In genomic region chr7:47326808-47327207, GRCh38 we compare ENCODE assay signal across 9 cellular contexts.
A peak's percentile ranks its signal among the peaks of the same experiment; 100 is the strongest.
DNase-seq lines count a peak whose midpoint lies in the region; ATAC-seq and TF ChIP-seq lines count a peak whose summit lies in the region.
"Had no signal": no experiment of that assay in that cellular context is flagged by ENCODE, and none has a peak within 500 bp of the region (broad histone marks: within the 10 kb centered on the region; RNA-seq: fewer than 3 reads in every experiment).

No MANE protein-coding gene starts in this region.

- in situ Hi-C loops in IMR-90 (cut with MboI; ENCODE audit: low sequenced_read_pairs), result no loop called here

- no peak overlapping the region; the same call in 1 of the 2 replicates for H4K91ac ChIP-seq in IMR-90 (ENCODE audit: insufficient read depth, low read depth, low read length)

- peaks cover 14% of the 10 kb centered on the region for H3K36me3 ChIP-seq in IMR-90 (ENCODE audit: control insufficient read depth, insufficient read depth, low read length)
- H3K36me3 ChIP-seq in esophagus muscularis mucosa, result peaks cover 0 to 4% (median 0%) of the 10 kb centered on the region in 4 donors
- H3K36me3 ChIP-seq in lung (ENCODE audit: control insufficient read depth in 2 of 2, insufficient read depth in 2 of 2, low read length in 2 of 2), result peaks cover 0 to 7% of the 10 kb centered on the region in 2 donors
- H3K36me3 ChIP-seq in stomach, result peaks cover 4 to 27% (median 19%) of the 10 kb centered on the region in 4 donors

- H2AK5ac ChIP-seq in IMR-90 (ENCODE audit: low read depth, low read length), result 0 out of 2 replicates have a peak overlapping the region, but pooled peaks have one; percentile 54

- H3K4me1 ChIP-seq in IMR-90 (ENCODE audit: control insufficient read depth, insufficient read depth, low read length) (peaks cover 39% of the 10 kb centered on the region), esophagus muscularis mucosa (peaks cover 35 to 43% (median 41%) of the 10 kb centered on the region in 4 donors), lung (ENCODE audit: control insufficient read depth in 2 of 2, insufficient read depth in 2 of 2, low read length in 2 of 2) (peaks cover 0 to 26% of the 10 kb centered on the region in 2 donors), stomach (peaks cover 39 to 60% (median 46%) of the 10 kb centered on the region in 4 donors)

- TF ChIP-seq RAD21 in IMR-90 (IDR thresholded peaks at IDR 0.05; ENCODE audit: low read length), result no peak

- BruUV-seq in IMR-90 (replicated peaks; lab: Mats Ljungman, UMichigan), result no TSS peak

- H4K20me1 ChIP-seq in IMR-90 (ENCODE audit: insufficient read depth, low read length), result peaks cover 38% of the 10 kb centered on the region

- TF ChIP-seq EP300 in esophagus muscularis mucosa (IDR thresholded peaks at IDR 0.05), result no peak
- no peak for TF ChIP-seq EP300 in stomach (IDR thresholded peaks at IDR 0.05)

- H2BK120ac ChIP-seq in IMR-90 (ENCODE audit: low read depth, low read length), result peak overlapping the region; percentile 91

- H2AK9ac ChIP-seq in IMR-90 (replicated peaks; ENCODE audit: low read depth, low read length, poor library complexity), result peak overlapping the region; percentile 56

- peak overlapping the region; percentile 94 for H3K4ac ChIP-seq in IMR-90 (ENCODE audit: low read depth, low read length)

- H3K4me2 ChIP-seq in IMR-90 (ENCODE audit: low read depth, low read length), result peak overlapping the region; percentile 70

- peak overlapping the region; percentile 66 for H2AFZ ChIP-seq in IMR-90 (replicated peaks; ENCODE audit: low read length, poor library complexity)

- peak overlapping the region; percentile 68; the same call in 1 of the 2 replicates for H3K9ac ChIP-seq in IMR-90 (ENCODE audit: low read depth, low read length)

- no peak for TF ChIP-seq POLR2A in IMR-90 (IDR thresholded peaks at IDR 0.05; ENCODE audit: low read depth, low read length)
- TF ChIP-seq POLR2A in esophagus muscularis mucosa (IDR thresholded peaks at IDR 0.05; ENCODE audit: low read depth), result no peak
- no peak for TF ChIP-seq POLR2A in stomach (IDR thresholded peaks at IDR 0.05)

- H3K23ac ChIP-seq in IMR-90 (ENCODE audit: low read depth, low read length), result peak overlapping the region; percentile 89; the same call in 1 of the 2 replicates

- H3K14ac ChIP-seq in IMR-90 (replicated peaks; ENCODE audit: low read depth, low read length), result peak overlapping the region; percentile 95

- H3K9me1 ChIP-seq in IMR-90 (ENCODE audit: insufficient read depth, low read length), result peaks cover 44% of the 10 kb centered on the region

- no peak overlapping the region; the same call in 2 of the 3 replicates for H2BK15ac ChIP-seq in IMR-90 (ENCODE audit: low read depth, low read length)

- peak overlapping the region; percentile 36; the same call in 1 of the 2 replicates for H3K56ac ChIP-seq in IMR-90 (ENCODE audit: extremely low read depth, insufficient read depth, low read length)

- DNase-seq in IMR-90 (peak; percentile 85), esophagus muscularis mucosa (ENCODE audit: extremely low spot score) (peak; percentile 92), lung (ENCODE audit: low spot score) (no peak), stomach (no peak), DMS 273 (lab: John Stamatoyannopoulos, UW; ENCODE audit: unreplicated experiment) (no peak)
- DNase-seq in effector CD4-positive, alpha-beta T cell, result no peak
- no peak for DNase-seq in activated naive CD4-positive, alpha-beta T cell treated with anti-CD3 and anti-CD28 coated beads, Interleukin-2, amount 50 U/mL, for 72 hours (ENCODE audit: low spot score in 2 of 2)
- DNase-seq: activated naive CD4-positive, alpha-beta T cell treated with anti-CD3 and anti-CD28 coated beads, Interleukin-2, amount 10 ng/mL, durations not matched to agents 7 days and 5 days had no signal

- peaks cover 22 to 85% of the 10 kb centered on the region in 2 experiments for H3K79me1 ChIP-seq in IMR-90 (ENCODE audit: low read depth in 1 of 2, low read length in 2 of 2)

- no peak overlapping the region for H3K27ac Mint-ChIP-seq in activated naive CD4-positive, alpha-beta T cell treated with anti-CD3 and anti-CD28 coated beads, Interleukin-2, amount 50 U/mL, for 72 hours
- H3K27ac Mint-ChIP-seq: activated naive CD4-positive, alpha-beta T cell treated with anti-CD3 and anti-CD28 coated beads, Interleukin-2, amount 10 ng/mL, durations not matched to agents 7 days and 5 days had no signal

- dilution Hi-C loops in IMR-90 (cut with HindIII; ENCODE audit: low sequenced_read_pairs, unreplicated experiment), result no loop called here

- H3K18ac ChIP-seq in IMR-90 (ENCODE audit: low read depth, low read length), result peak overlapping the region; percentile 77

- 0 out of 2 replicates have a peak overlapping the region, but pooled peaks have one; percentile 16 for H2BK20ac ChIP-seq in IMR-90 (ENCODE audit: low read depth, low read length)

- H2BK5ac ChIP-seq in IMR-90 (ENCODE audit: low read depth, low read length, poor library complexity, severe bottlenecking), result peak overlapping the region; percentile 76

- ATAC-seq in IMR-90 (ENCODE audit: low read depth), result peak; percentile 31
- no peak for ATAC-seq in lung (ENCODE audit: insufficient read depth, low FRiP score)
- no peak for ATAC-seq in GM19452 (IDR thresholded peaks at IDR 0.05; ENCODE audit: unreplicated experiment)
- ATAC-seq in activated naive CD4-positive, alpha-beta T cell treated with anti-CD3 and anti-CD28 coated beads, Interleukin-2, amount 50 U/mL, for 72 hours, result no peak

- H3K4me3 ChIP-seq in IMR-90 (ENCODE audit: insufficient read depth, low read depth, low read length), result no peak overlapping the region
- peak overlapping the region; percentile 35 to 45 (median 38) for H3K4me3 ChIP-seq in esophagus muscularis mucosa
- H3K4me3 ChIP-seq in lung, result no peak overlapping the region
- peak overlapping the region in 1 of 4 donors; percentile 18 for H3K4me3 ChIP-seq in stomach

- intact Hi-C loops in IMR-90 (cut with micrococcal nuclease), result loop anchor here (5.0 kb wide), 1 partner anchor 35 kb away; no protein-coding TSS in a partner anchor
- intact Hi-C loops in esophagus muscularis mucosa (cut with DNase I), result no loop called here
- intact Hi-C loops in stomach (cut with DNase I; ENCODE audit: low total_unique reads), result no loop called here

- CTCF ChIA-PET in IMR-90 (lab: Yijun Ruan, JAX), result interaction anchor here (0.8 kb wide), 1 partner anchor 9 kb away, joined by 7 read pairs; no protein-coding TSS in a partner anchor

- no peak for TF ChIP-seq CTCF in IMR-90 (conservative IDR thresholded peaks at IDR 0.05; ENCODE audit: low read depth, low read length)
- TF ChIP-seq CTCF in esophagus muscularis mucosa (IDR thresholded peaks at IDR 0.05), result no peak
- TF ChIP-seq CTCF in lung (IDR thresholded peaks at IDR 0.05; ENCODE audit: control extremely low read depth, extremely low read depth), result no peak
- no peak for TF ChIP-seq CTCF in stomach (IDR thresholded peaks at IDR 0.05)

- no CpG with 5 or more reads among the region's 8 CpGs for WGBS in IMR-90 (ENCODE audit: extremely low coverage in 2 of 2, insufficient read length in 1 of 2), 2 experiments
- WGBS in esophagus muscularis mucosa, result 56% methylated on average over 8 of the region's 8 CpGs
- 55 to 93% methylated on average over 8 of the region's 8 CpGs for WGBS in lung, 2 donors
- WGBS in stomach, 5 donors, result 35 to 73% (median 45%) methylated on average over 8 of the region's 8 CpGs

- H3K27me3 ChIP-seq in IMR-90 (ENCODE audit: control insufficient read depth, insufficient read depth, low read length), result no peaks in the 10 kb centered on the region
- no peaks in the 10 kb centered on the region for H3K27me3 ChIP-seq in esophagus muscularis mucosa
- no peaks in the 10 kb centered on the region for H3K27me3 ChIP-seq in lung (ENCODE audit: control insufficient read depth, insufficient read depth)
- no peaks in the 10 kb centered on the region for H3K27me3 ChIP-seq in stomach

- H4K8ac ChIP-seq in IMR-90 (ENCODE audit: low read depth in 2 of 2, low read length in 2 of 2), result peak overlapping the region in 1 of 2 experiments; percentile 91; a peak in 1 of 4 replicates

- H3K36me3 Mint-ChIP-seq in activated naive CD4-positive, alpha-beta T cell treated with anti-CD3 and anti-CD28 coated beads, Interleukin-2, amount 50 U/mL, for 72 hours, result no peaks in the 10 kb centered on the region
- H3K36me3 Mint-ChIP-seq: activated naive CD4-positive, alpha-beta T cell treated with anti-CD3 and anti-CD28 coated beads, Interleukin-2, amount 10 ng/mL, durations not matched to agents 7 days and 5 days had no signal

- POLR2A ChIA-PET in IMR-90 (lab: Charles Lee; ENCODE audit: unreplicated experiment), result no interaction called here

- no peaks in the 10 kb centered on the region for H3K9me3 Mint-ChIP-seq in activated naive CD4-positive, alpha-beta T cell treated with anti-CD3 and anti-CD28 coated beads, Interleukin-2, amount 50 U/mL, for 72 hours

- no peak overlapping the region for H4K5ac ChIP-seq in IMR-90 (ENCODE audit: low read depth, low read length)

- H3K9me3 ChIP-seq in IMR-90 (ENCODE audit: control insufficient read depth, insufficient read depth, low read length) (no peaks in the 10 kb centered on the region), esophagus muscularis mucosa (no peaks in the 10 kb centered on the region), lung (ENCODE audit: control insufficient read depth in 2 of 2, insufficient read depth in 1 of 2, low read length in 1 of 2) (no peaks in the 10 kb centered on the region), stomach (no peaks in the 10 kb centered on the region)

- H3K27ac ChIP-seq in IMR-90 (ENCODE audit: insufficient read depth, low read length) (peak overlapping the region; percentile 83), esophagus muscularis mucosa (replicated peaks in 1 of 4) (peak overlapping the region; percentile 66 to 75 (median 72)), lung (ENCODE audit: low read depth in 1 of 2, low read length in 1 of 2) (peak overlapping the region; percentile 67 to 75), stomach (peak overlapping the region in 4 of 5 donors; percentile 78 to 83 (median 80))

TF ChIP-seq in IMR-90, 13 proteins besides CTCF, POLR2A, EP300 and RAD21:
- TF ChIP-seq CEBPB (IDR thresholded peaks at IDR 0.05; ENCODE audit: low read depth, low read length) (peak; percentile 72), BHLHE40 (IDR thresholded peaks at IDR 0.05; ENCODE audit: low read depth, low read length) (no peak), SMC3 (IDR thresholded peaks at IDR 0.05; ENCODE audit: low read depth, low read length) (no peak)

Comparison
In these comparisons a context has a peak if more than half of its experiments do, and no peak if none do; other contexts are left out.
1. DNase-seq: peak in IMR-90 (single experiment) and esophagus muscularis mucosa (single experiment); none in lung (single experiment), stomach (single experiment), DMS 273 (single experiment), effector CD4-positive, alpha-beta T cell (single experiment) and activated naive CD4-positive, alpha-beta T cell treated with anti-CD3 and anti-CD28 coated beads, Interleukin-2, amount 50 U/mL, for 72 hours (0 of 2).
2. H3K4me3 ChIP-seq: peak in esophagus muscularis mucosa (4 of 4); none in IMR-90 (single experiment) and lung (single experiment).
3. Peak in every context shown above with its lines, with median percentiles within 50 percentile points of each other: H3K27ac ChIP-seq.